ENCODE assay signal across 12 cellular contexts in genomic region chr9:82924243-82924605, GRCh38.
"Had no signal": no experiment of that assay in that cellular context is flagged by ENCODE, and none has a peak within 500 bp of the region (broad histone marks: within the 10 kb centered on the region; RNA-seq: fewer than 3 reads in every experiment).

No MANE protein-coding gene starts in this region.

- H3K4me3 ChIP-seq: lung, stomach, thoracic aorta had no signal

- H3K27me3 Mint-ChIP-seq: activated CD4-positive, alpha-beta memory T cell treated with anti-CD3 and anti-CD28 coated beads, Interleukin-2, amount 10 ng/mL, durations not matched to agents 7 days and 5 days; activated T-cell treated with anti-CD3 and anti-CD28 coated beads, Interleukin-2, amount 50 U/mL, for 24 hours had no signal

- H3K4me3 Mint-ChIP-seq: activated CD4-positive, alpha-beta memory T cell treated with anti-CD3 and anti-CD28 coated beads, Interleukin-2, amount 10 ng/mL, durations not matched to agents 7 days and 5 days; activated T-cell treated with anti-CD3 and anti-CD28 coated beads, Interleukin-2, amount 50 U/mL, for 24 hours; naive B cell had no signal

- H3K36me3 Mint-ChIP-seq: naive B cell had no signal

- H3K4me1 Mint-ChIP-seq: activated CD4-positive, alpha-beta memory T cell treated with anti-CD3 and anti-CD28 coated beads, Interleukin-2, amount 10 ng/mL, durations not matched to agents 7 days and 5 days had no signal

- H3K9me3 ChIP-seq: neutrophil, stomach, thoracic aorta had no signal

- H3K36me3 ChIP-seq: neutrophil, stomach, thoracic aorta had no signal

- H3K27ac Mint-ChIP-seq: activated CD4-positive, alpha-beta memory T cell treated with anti-CD3 and anti-CD28 coated beads, Interleukin-2, amount 10 ng/mL, durations not matched to agents 7 days and 5 days; activated T-cell treated with anti-CD3 and anti-CD28 coated beads, Interleukin-2, amount 50 U/mL, for 24 hours; naive B cell had no signal

- H3K9me3 Mint-ChIP-seq: activated CD4-positive, alpha-beta memory T cell treated with anti-CD3 and anti-CD28 coated beads, Interleukin-2, amount 10 ng/mL, durations not matched to agents 7 days and 5 days; activated T-cell treated with anti-CD3 and anti-CD28 coated beads, Interleukin-2, amount 50 U/mL, for 24 hours had no signal

- H3K27ac ChIP-seq: neutrophil, stomach, thoracic aorta had no signal

- H3K27me3 ChIP-seq: neutrophil, stomach had no signal

- DNase-seq: activated CD4-positive, alpha-beta memory T cell treated with anti-CD3 and anti-CD28 coated beads, Interleukin-2, amount 10 ng/mL, durations not matched to agents 7 days and 5 days; activated CD4-positive, alpha-beta T cell treated with anti-CD3 and anti-CD28 coated beads for 4 hours; activated naive CD4-positive, alpha-beta T cell treated with anti-CD3 and anti-CD28 coated beads, Interleukin-2, amount 50 U/mL, for 16 hours; activated T-cell treated with anti-CD3 and anti-CD28 coated beads, Interleukin-2, amount 50 U/mL, for 24 hours; dermis blood vessel endothelial cell; islet precursor cell; naive B cell; stimulated activated CD4-positive, alpha-beta T cell treated with anti-CD3 and anti-CD28 coated beads, Interleukin-1b, Interleukin-23, amount 100 ng/mL, for 48 hours; stomach had no signal
